1 cellular context compared by ENCODE assay signal in the genomic region with DNA sequence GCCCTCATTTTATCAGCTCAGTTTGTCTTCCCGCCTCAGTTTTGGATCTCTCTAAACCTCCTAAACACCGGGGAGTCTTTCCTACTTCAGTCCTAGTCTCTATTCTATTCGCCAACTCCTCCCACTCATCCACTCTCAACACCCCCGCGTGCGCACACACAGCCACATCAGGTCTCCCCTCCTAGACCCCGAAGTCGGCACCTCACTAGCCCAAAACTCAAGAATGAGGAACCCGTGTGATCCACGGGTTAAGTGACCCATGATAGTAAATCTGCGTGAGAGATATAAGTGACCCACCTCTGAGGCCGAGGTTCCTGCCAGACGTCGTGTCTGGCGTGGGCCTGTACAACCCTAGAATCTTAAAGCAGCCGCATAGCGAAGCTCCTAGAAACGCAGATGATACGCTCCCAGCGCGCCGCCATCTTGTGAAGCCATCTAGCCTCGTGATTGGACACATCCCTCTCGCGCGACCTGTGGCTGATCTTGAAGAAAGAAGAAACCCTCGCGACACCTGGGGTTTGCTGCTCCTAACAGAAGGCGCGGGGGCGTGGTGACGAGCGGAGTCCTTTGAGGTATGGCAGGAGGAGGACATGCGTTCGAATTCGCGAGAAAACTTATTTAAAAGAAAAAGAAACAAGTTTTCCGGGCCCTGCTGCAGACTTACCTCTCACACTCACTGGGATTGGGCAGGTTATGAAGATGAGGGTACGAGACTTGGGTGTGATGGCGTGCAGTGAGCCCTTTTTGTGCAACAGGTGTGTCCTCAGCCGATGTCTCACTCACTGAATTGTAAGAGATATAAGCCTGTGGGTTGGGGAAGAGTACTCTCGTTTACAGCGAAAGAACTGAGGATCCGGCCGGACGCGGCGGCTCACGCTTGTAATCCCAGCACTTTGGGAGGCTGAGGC.
A peak's percentile ranks its signal among the peaks of the same experiment; 100 is the strongest.
TF ChIP-seq lines count a peak whose summit lies in the region.

A gene with protein sequence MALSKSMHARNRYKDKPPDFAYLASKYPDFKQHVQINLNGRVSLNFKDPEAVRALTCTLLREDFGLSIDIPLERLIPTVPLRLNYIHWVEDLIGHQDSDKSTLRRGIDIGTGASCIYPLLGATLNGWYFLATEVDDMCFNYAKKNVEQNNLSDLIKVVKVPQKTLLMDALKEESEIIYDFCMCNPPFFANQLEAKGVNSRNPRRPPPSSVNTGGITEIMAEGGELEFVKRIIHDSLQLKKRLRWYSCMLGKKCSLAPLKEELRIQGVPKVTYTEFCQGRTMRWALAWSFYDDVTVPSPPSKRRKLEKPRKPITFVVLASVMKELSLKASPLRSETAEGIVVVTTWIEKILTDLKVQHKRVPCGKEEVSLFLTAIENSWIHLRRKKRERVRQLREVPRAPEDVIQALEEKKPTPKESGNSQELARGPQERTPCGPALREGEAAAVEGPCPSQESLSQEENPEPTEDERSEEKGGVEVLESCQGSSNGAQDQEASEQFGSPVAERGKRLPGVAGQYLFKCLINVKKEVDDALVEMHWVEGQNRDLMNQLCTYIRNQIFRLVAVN (minus strand): TSS at position 427 of the 908 bp plus-strand sequence. CDS start 9,557 bp downstream, outside the sequence.

TF ChIP-seq in GM12878, 131 proteins besides CTCF, POLR2A, EP300 and RAD21 (continued from another document and continues in another):
- TF ChIP-seq, protein P1, sequence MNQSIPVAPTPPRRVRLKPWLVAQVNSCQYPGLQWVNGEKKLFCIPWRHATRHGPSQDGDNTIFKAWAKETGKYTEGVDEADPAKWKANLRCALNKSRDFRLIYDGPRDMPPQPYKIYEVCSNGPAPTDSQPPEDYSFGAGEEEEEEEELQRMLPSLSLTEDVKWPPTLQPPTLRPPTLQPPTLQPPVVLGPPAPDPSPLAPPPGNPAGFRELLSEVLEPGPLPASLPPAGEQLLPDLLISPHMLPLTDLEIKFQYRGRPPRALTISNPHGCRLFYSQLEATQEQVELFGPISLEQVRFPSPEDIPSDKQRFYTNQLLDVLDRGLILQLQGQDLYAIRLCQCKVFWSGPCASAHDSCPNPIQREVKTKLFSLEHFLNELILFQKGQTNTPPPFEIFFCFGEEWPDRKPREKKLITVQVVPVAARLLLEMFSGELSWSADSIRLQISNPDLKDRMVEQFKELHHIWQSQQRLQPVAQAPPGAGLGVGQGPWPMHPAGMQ (IDR thresholded peaks at IDR 0.05; ENCODE audit: borderline replicate concordance), result peak; percentile 69; the same call in 1 of the 2 replicates
- TF ChIP-seq CREB1 (IDR thresholded peaks at IDR 0.05; ENCODE audit: low read depth), result peak; percentile 55; the same call in 1 of the 2 replicates
- no peak for TF ChIP-seq RELA (IDR thresholded peaks at IDR 0.05; ENCODE audit: borderline replicate concordance, partially characterized antibody)
- TF ChIP-seq, protein P2, sequence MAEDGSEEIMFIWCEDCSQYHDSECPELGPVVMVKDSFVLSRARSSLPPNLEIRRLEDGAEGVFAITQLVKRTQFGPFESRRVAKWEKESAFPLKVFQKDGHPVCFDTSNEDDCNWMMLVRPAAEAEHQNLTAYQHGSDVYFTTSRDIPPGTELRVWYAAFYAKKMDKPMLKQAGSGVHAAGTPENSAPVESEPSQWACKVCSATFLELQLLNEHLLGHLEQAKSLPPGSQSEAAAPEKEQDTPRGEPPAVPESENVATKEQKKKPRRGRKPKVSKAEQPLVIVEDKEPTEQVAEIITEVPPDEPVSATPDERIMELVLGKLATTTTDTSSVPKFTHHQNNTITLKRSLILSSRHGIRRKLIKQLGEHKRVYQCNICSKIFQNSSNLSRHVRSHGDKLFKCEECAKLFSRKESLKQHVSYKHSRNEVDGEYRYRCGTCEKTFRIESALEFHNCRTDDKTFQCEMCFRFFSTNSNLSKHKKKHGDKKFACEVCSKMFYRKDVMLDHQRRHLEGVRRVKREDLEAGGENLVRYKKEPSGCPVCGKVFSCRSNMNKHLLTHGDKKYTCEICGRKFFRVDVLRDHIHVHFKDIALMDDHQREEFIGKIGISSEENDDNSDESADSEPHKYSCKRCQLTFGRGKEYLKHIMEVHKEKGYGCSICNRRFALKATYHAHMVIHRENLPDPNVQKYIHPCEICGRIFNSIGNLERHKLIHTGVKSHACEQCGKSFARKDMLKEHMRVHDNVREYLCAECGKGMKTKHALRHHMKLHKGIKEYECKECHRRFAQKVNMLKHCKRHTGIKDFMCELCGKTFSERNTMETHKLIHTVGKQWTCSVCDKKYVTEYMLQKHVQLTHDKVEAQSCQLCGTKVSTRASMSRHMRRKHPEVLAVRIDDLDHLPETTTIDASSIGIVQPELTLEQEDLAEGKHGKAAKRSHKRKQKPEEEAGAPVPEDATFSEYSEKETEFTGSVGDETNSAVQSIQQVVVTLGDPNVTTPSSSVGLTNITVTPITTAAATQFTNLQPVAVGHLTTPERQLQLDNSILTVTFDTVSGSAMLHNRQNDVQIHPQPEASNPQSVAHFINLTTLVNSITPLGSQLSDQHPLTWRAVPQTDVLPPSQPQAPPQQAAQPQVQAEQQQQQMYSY (CRISPR knock-in tag; IDR thresholded peaks at IDR 0.05), result no peak
- no peak for TF ChIP-seq MEF2B (IDR thresholded peaks at IDR 0.05; ENCODE audit: partially characterized antibody, poor library complexity, severe bottlenecking)
- TF ChIP-seq WRNIP1 (IDR thresholded peaks at IDR 0.05; ENCODE audit: borderline replicate concordance, low read depth, low read length), result no peak
- peak; percentile 43 for TF ChIP-seq RUNX3 (IDR thresholded peaks at IDR 0.05; ENCODE audit: low read length)
- TF ChIP-seq, protein P3, sequence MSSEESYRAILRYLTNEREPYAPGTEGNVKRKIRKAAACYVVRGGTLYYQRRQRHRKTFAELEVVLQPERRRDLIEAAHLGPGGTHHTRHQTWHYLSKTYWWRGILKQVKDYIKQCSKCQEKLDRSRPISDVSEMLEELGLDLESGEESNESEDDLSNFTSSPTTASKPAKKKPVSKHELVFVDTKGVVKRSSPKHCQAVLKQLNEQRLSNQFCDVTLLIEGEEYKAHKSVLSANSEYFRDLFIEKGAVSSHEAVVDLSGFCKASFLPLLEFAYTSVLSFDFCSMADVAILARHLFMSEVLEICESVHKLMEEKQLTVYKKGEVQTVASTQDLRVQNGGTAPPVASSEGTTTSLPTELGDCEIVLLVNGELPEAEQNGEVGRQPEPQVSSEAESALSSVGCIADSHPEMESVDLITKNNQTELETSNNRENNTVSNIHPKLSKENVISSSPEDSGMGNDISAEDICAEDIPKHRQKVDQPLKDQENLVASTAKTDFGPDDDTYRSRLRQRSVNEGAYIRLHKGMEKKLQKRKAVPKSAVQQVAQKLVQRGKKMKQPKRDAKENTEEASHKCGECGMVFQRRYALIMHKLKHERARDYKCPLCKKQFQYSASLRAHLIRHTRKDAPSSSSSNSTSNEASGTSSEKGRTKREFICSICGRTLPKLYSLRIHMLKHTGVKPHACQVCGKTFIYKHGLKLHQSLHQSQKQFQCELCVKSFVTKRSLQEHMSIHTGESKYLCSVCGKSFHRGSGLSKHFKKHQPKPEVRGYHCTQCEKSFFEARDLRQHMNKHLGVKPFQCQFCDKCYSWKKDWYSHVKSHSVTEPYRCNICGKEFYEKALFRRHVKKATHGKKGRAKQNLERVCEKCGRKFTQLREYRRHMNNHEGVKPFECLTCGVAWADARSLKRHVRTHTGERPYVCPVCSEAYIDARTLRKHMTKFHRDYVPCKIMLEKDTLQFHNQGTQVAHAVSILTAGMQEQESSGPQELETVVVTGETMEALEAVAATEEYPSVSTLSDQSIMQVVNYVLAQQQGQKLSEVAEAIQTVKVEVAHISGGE (CRISPR knock-in tag; IDR thresholded peaks at IDR 0.05), result no peak
- TF ChIP-seq CHD1 (IDR thresholded peaks at IDR 0.05; ENCODE audit: low read depth, low read length), result no peak
- no peak for TF ChIP-seq TCF7 (IDR thresholded peaks at IDR 0.05; ENCODE audit: borderline replicate concordance)
- TF ChIP-seq KAT2A (conservative IDR thresholded peaks at IDR 0.05; ENCODE audit: control insufficient read depth, low read depth, low read length), result no peak
- no peak for TF ChIP-seq EZH2 (IDR thresholded peaks at IDR 0.05; ENCODE audit: borderline replicate concordance, control insufficient read depth, low read depth, low read length)
- peak; percentile 91 for TF ChIP-seq SMAD5 (IDR thresholded peaks at IDR 0.05; ENCODE audit: low read depth)
- TF ChIP-seq, protein P4, sequence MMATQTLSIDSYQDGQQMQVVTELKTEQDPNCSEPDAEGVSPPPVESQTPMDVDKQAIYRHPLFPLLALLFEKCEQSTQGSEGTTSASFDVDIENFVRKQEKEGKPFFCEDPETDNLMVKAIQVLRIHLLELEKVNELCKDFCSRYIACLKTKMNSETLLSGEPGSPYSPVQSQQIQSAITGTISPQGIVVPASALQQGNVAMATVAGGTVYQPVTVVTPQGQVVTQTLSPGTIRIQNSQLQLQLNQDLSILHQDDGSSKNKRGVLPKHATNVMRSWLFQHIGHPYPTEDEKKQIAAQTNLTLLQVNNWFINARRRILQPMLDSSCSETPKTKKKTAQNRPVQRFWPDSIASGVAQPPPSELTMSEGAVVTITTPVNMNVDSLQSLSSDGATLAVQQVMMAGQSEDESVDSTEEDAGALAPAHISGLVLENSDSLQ (IDR thresholded peaks at IDR 0.05), result peak; percentile 40; the same call in 1 of the 2 replicates
- TF ChIP-seq, protein P5, sequence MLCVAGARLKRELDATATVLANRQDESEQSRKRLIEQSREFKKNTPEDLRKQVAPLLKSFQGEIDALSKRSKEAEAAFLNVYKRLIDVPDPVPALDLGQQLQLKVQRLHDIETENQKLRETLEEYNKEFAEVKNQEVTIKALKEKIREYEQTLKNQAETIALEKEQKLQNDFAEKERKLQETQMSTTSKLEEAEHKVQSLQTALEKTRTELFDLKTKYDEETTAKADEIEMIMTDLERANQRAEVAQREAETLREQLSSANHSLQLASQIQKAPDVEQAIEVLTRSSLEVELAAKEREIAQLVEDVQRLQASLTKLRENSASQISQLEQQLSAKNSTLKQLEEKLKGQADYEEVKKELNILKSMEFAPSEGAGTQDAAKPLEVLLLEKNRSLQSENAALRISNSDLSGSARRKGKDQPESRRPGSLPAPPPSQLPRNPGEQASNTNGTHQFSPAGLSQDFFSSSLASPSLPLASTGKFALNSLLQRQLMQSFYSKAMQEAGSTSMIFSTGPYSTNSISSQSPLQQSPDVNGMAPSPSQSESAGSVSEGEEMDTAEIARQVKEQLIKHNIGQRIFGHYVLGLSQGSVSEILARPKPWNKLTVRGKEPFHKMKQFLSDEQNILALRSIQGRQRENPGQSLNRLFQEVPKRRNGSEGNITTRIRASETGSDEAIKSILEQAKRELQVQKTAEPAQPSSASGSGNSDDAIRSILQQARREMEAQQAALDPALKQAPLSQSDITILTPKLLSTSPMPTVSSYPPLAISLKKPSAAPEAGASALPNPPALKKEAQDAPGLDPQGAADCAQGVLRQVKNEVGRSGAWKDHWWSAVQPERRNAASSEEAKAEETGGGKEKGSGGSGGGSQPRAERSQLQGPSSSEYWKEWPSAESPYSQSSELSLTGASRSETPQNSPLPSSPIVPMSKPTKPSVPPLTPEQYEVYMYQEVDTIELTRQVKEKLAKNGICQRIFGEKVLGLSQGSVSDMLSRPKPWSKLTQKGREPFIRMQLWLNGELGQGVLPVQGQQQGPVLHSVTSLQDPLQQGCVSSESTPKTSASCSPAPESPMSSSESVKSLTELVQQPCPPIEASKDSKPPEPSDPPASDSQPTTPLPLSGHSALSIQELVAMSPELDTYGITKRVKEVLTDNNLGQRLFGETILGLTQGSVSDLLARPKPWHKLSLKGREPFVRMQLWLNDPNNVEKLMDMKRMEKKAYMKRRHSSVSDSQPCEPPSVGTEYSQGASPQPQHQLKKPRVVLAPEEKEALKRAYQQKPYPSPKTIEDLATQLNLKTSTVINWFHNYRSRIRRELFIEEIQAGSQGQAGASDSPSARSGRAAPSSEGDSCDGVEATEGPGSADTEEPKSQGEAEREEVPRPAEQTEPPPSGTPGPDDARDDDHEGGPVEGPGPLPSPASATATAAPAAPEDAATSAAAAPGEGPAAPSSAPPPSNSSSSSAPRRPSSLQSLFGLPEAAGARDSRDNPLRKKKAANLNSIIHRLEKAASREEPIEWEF (IDR thresholded peaks at IDR 0.05; ENCODE audit: insufficient replicate concordance, low read depth, low read length), result no peak
- no peak for TF ChIP-seq ZNF24 (IDR thresholded peaks at IDR 0.05)
- peak; percentile 80 for TF ChIP-seq BRCA1 (IDR thresholded peaks at IDR 0.05; ENCODE audit: low read depth, low read length)
- 0 out of 2 replicates have a peak, but pooled peaks have one; percentile 12 for TF ChIP-seq PAX5 (IDR thresholded peaks at IDR 0.05; ENCODE audit: borderline replicate concordance, low read depth, low read length)
- TF ChIP-seq ZNF384 (IDR thresholded peaks at IDR 0.05; ENCODE audit: borderline replicate concordance, low read depth, low read length), result no peak
- TF ChIP-seq YBX1 (IDR thresholded peaks at IDR 0.05), result no peak
- no peak for TF ChIP-seq RB1 (IDR thresholded peaks at IDR 0.05; ENCODE audit: borderline replicate concordance)
- peak; percentile 32 for TF ChIP-seq SIX5 (IDR thresholded peaks at IDR 0.05; ENCODE audit: low read depth, low read length, severe bottlenecking)
- TF ChIP-seq, protein P6, sequence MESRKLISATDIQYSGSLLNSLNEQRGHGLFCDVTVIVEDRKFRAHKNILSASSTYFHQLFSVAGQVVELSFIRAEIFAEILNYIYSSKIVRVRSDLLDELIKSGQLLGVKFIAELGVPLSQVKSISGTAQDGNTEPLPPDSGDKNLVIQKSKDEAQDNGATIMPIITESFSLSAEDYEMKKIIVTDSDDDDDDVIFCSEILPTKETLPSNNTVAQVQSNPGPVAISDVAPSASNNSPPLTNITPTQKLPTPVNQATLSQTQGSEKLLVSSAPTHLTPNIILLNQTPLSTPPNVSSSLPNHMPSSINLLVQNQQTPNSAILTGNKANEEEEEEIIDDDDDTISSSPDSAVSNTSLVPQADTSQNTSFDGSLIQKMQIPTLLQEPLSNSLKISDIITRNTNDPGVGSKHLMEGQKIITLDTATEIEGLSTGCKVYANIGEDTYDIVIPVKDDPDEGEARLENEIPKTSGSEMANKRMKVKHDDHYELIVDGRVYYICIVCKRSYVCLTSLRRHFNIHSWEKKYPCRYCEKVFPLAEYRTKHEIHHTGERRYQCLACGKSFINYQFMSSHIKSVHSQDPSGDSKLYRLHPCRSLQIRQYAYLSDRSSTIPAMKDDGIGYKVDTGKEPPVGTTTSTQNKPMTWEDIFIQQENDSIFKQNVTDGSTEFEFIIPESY (IDR thresholded peaks at IDR 0.05), result no peak
- no peak for TF ChIP-seq FOXK2 (IDR thresholded peaks at IDR 0.05)
- TF ChIP-seq SP1 (IDR thresholded peaks at IDR 0.05; ENCODE audit: low read depth, low read length), result peak; percentile 19
- TF ChIP-seq KLF5 (IDR thresholded peaks at IDR 0.05; ENCODE audit: partially characterized antibody), result no peak
- TF ChIP-seq, protein P7, sequence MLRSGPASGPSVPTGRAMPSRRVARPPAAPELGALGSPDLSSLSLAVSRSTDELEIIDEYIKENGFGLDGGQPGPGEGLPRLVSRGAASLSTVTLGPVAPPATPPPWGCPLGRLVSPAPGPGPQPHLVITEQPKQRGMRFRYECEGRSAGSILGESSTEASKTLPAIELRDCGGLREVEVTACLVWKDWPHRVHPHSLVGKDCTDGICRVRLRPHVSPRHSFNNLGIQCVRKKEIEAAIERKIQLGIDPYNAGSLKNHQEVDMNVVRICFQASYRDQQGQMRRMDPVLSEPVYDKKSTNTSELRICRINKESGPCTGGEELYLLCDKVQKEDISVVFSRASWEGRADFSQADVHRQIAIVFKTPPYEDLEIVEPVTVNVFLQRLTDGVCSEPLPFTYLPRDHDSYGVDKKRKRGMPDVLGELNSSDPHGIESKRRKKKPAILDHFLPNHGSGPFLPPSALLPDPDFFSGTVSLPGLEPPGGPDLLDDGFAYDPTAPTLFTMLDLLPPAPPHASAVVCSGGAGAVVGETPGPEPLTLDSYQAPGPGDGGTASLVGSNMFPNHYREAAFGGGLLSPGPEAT (IDR thresholded peaks at IDR 0.05; ENCODE audit: low read depth), result peak; percentile 91
- TF ChIP-seq POLR2AphosphoS5 (IDR thresholded peaks at IDR 0.05; ENCODE audit: low read length), result peak; percentile 97
- peak; percentile 69; the same call in 1 of the 3 replicates for TF ChIP-seq POU2F2 (IDR thresholded peaks at IDR 0.05; ENCODE audit: borderline replicate concordance, low read depth, low read length)
- TF ChIP-seq BHLHE40 (IDR thresholded peaks at IDR 0.05; ENCODE audit: borderline replicate concordance in 1 of 2, low read depth in 2 of 2, low read length in 1 of 2), result peak in 1 of 2 experiments; percentile 36; a peak in 1 of 4 replicates
